11 cellular contexts compared by ENCODE assay signal in genomic region chr12:131455218-131455506, GRCh38.
"Had no signal": no experiment of that assay in that cellular context is flagged by ENCODE, and none has a peak within 500 bp of the region (broad histone marks: within the 10 kb centered on the region; RNA-seq: fewer than 3 reads in every experiment).

No MANE protein-coding gene starts in this region.

- H2AFZ ChIP-seq: parathyroid adenoma had no signal

- H3K4me3 ChIP-seq: coronary artery, dorsolateral prefrontal cortex, heart left ventricle, mucosa of descending colon, psoas muscle had no signal

- H3K4me1 Mint-ChIP-seq: stimulated activated naive B cell treated with anti-CD40 and anti-IgM and Interleukin-4, amounts not matched to agents 10 μg/mL and 1 μg/mL and 100 μg/mL, for 72 hours had no signal

- H3K4me3 Mint-ChIP-seq: naive thymus-derived CD8-positive, alpha-beta T cell; stimulated activated naive B cell treated with anti-CD40 and anti-IgM and Interleukin-4, amounts not matched to agents 10 μg/mL and 1 μg/mL and 100 μg/mL, for 72 hours had no signal

- H3K27ac ChIP-seq: coronary artery, dorsolateral prefrontal cortex, heart left ventricle, parathyroid adenoma, psoas muscle had no signal

- H3K36me3 ChIP-seq: heart left ventricle had no signal

- H3K27ac Mint-ChIP-seq: naive thymus-derived CD8-positive, alpha-beta T cell; stimulated activated naive B cell treated with anti-CD40 and anti-IgM and Interleukin-4, amounts not matched to agents 10 μg/mL and 1 μg/mL and 100 μg/mL, for 72 hours had no signal

- H3K4me1 ChIP-seq: heart left ventricle, parathyroid adenoma, psoas muscle had no signal

- H3K79me2 ChIP-seq: parathyroid adenoma had no signal

- H3K36me3 Mint-ChIP-seq: stimulated activated naive B cell treated with anti-CD40 and anti-IgM and Interleukin-4, amounts not matched to agents 10 μg/mL and 1 μg/mL and 100 μg/mL, for 72 hours had no signal

- DNase-seq: dorsolateral prefrontal cortex; effector CD8-positive, alpha-beta T cell; mammary epithelial cell; occipital lobe; psoas muscle had no signal
